ENCODE assay signal across 17 cellular contexts in genomic region chr7:154419344-154419743, GRCh38.
"Had no signal": no experiment of that assay in that cellular context is flagged by ENCODE, and none has a peak within 500 bp of the region (broad histone marks: within the 10 kb centered on the region; RNA-seq: fewer than 3 reads in every experiment).

No MANE protein-coding gene starts in this region.

- H3K27ac ChIP-seq: colonic mucosa, esophagus muscularis mucosa, heart right ventricle, left lung, lower lobe of right lung had no signal

- H3K9me3 ChIP-seq: colonic mucosa, esophagus muscularis mucosa, gastrocnemius medialis, heart right ventricle, left lung, lower lobe of right lung had no signal

- H3K27me3 ChIP-seq: colonic mucosa, esophagus muscularis mucosa, gastrocnemius medialis, heart right ventricle, left lung had no signal

- H3K4me3 ChIP-seq: colonic mucosa, esophagus muscularis mucosa, gastrocnemius medialis, heart right ventricle, left lung, lower lobe of right lung had no signal

- H3K36me3 ChIP-seq: colonic mucosa, esophagus muscularis mucosa, gastrocnemius medialis, heart right ventricle, left lung, lower lobe of right lung had no signal

- H3K4me1 ChIP-seq: colonic mucosa, heart right ventricle, left lung, lower lobe of right lung had no signal

- DNase-seq: colonic mucosa; cortex of kidney; effector CD4-positive, alpha-beta T cell; effector memory CD4-positive, alpha-beta T cell; foreskin fibroblast; foreskin melanocyte; gastrocnemius medialis; glutamatergic neuron; heart right ventricle; hippocampal formation; left cardiac atrium; left lung; left ventricle myocardium superior; lower lobe of right lung; mesenchymal stem cell; midbrain had no signal
